ENCODE assay signal across 20 cellular contexts in the genomic region with DNA sequence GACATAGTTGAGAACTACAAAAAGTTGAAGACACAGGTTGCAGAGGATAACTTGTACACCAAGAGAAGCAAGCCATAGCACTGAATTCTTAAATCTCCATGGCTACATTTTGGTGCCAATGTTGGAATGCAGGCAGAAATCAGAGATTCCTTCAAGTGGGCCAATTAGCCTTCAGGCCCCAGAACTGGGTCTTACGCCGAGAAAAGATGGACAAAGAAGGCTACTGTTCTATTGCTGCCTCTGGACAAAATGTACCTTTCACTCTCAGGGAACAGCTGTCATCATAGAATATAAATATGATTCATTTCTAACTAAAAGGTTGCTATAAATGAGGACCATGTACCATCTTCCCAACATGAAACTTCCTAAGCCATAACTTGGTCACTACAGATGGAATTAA.
"Had no signal": no experiment of that assay in that cellular context is flagged by ENCODE, and none has a peak within 500 bp of the region (broad histone marks: within the 10 kb centered on the region; RNA-seq: fewer than 3 reads in every experiment).

No MANE protein-coding gene starts in this region.

- H3K27ac Mint-ChIP-seq: endodermal cell had no signal

- DNase-seq: activated CD4-positive, alpha-beta T cell treated with anti-CD3 and anti-CD28 coated beads, Interleukin-2, amount 50 U/mL, for 4 hours; activated CD4-positive, CD25-positive, alpha-beta regulatory T cell treated with anti-CD3 and anti-CD28 coated beads, Interleukin-2, amount 50 U/mL, for 72 hours; activated effector memory CD4-positive, alpha-beta T cell treated with Interleukin-2 at 50 U/mL for 16 hours; activated naive CD4-positive, alpha-beta T cell treated with anti-CD3 and anti-CD28 coated beads, Interleukin-2, amount 50 U/mL, for 16 hours; brain microvascular endothelial cell; cerebellar nuclear complex; endodermal cell; erythroblast; left ventricle myocardium superior; mesenchymal stem cell; natural killer cell; posterior cingulate gyrus; SK-N-SH; small intestine; stimulated activated CD4-positive, alpha-beta T cell treated with anti-CD3 and anti-CD28 coated beads, Interleukin-4, amount 100 ng/mL, for 24 hours; stimulated activated CD8-positive, alpha-beta memory T cell treated with anti-CD3 and anti-CD28 coated beads, Interleukin-4, amount 100 ng/mL, for 48 hours; stimulated activated naive CD8-positive, alpha-beta T cell treated with anti-CD3 and anti-CD28 coated beads, Interleukin-15, Interleukin-2, amounts not matched to agents 100 U/mL and 50 U/mL, for 24 hours; testis; upper lobe of left lung had no signal

- H3K27me3 ChIP-seq: brain microvascular endothelial cell, right atrium auricular region, testis, upper lobe of left lung had no signal

- ATAC-seq: left ventricle myocardium superior; natural killer cell; stimulated activated naive CD8-positive, alpha-beta T cell treated with anti-CD3 and anti-CD28 coated beads, Interleukin-15, Interleukin-2, amounts not matched to agents 100 U/mL and 50 U/mL, for 24 hours had no signal

- H3K4me3 Mint-ChIP-seq: endodermal cell, natural killer cell had no signal

- H3K4me1 ChIP-seq: right atrium auricular region, testis, upper lobe of left lung had no signal

- H3K27ac ChIP-seq: brain microvascular endothelial cell, right atrium auricular region, testis, upper lobe of left lung had no signal

- H3K4me3 ChIP-seq: right atrium auricular region, testis, upper lobe of left lung had no signal

- H3K9me3 Mint-ChIP-seq: endodermal cell, natural killer cell had no signal

- H3K9me3 ChIP-seq: right atrium auricular region, SK-N-SH, testis, upper lobe of left lung had no signal
